8 cellular contexts compared by ENCODE assay signal in genomic region chr2:18435425-18436037, GRCh38.
DNase-seq lines count a peak whose midpoint lies in the region; ATAC-seq, FAIRE-seq and TF ChIP-seq lines count a peak whose summit lies in the region.

No MANE protein-coding gene starts in this region.

- FAIRE-seq in islet of Langerhans (lab: Jason Lieb, UNC), result peak; percentile 88

- no peaks in the 10 kb centered on the region for H3K36me3 ChIP-seq in DND-41 (ENCODE audit: insufficient read depth, low read length)
- no peaks in the 10 kb centered on the region for H3K36me3 ChIP-seq in HAP-1 (replicated peaks)
- H3K36me3 ChIP-seq in adrenal gland (replicated peaks in 1 of 2), result no peaks in the 10 kb centered on the region

- ATAC-seq in DND-41 (ENCODE audit: insufficient read depth, low read depth) (0 out of 3 replicates have a peak, but pooled peaks have one; percentile 29), GM21717 (IDR thresholded peaks at IDR 0.05; ENCODE audit: unreplicated experiment) (no peak), HG02840 (IDR thresholded peaks at IDR 0.05; ENCODE audit: low FRiP score, unreplicated experiment) (no peak)

- no peaks in the 10 kb centered on the region for H3K4me1 ChIP-seq in DND-41 (ENCODE audit: insufficient read depth, low read length)
- H3K4me1 ChIP-seq in HAP-1, result peaks cover 3% of the 10 kb centered on the region; the same call in 1 of the 2 replicates
- H3K4me1 ChIP-seq in adrenal gland (replicated peaks in 1 of 2), result peaks cover 0 to 7% of the 10 kb centered on the region in 2 donors

- H3K9me3 ChIP-seq in DND-41 (ENCODE audit: insufficient read depth, low read length, severe bottlenecking) (no peaks in the 10 kb centered on the region), HAP-1 (no peaks in the 10 kb centered on the region), adrenal gland (replicated peaks in 1 of 3) (no peaks in the 10 kb centered on the region)

- H2AFZ ChIP-seq in DND-41 (ENCODE audit: low read depth, low read length), result no peak overlapping the region

- intact Hi-C loops in adrenal gland (cut with DNase I), result no loop called here

- H3K27ac ChIP-seq in DND-41 (ENCODE audit: low read length), result no peak overlapping the region
- no peak overlapping the region for H3K27ac ChIP-seq in adrenal gland

- no peak for TF ChIP-seq POLR2A in adrenal gland (IDR thresholded peaks at IDR 0.05)

- TF ChIP-seq CTCF in DND-41 (IDR thresholded peaks at IDR 0.05; ENCODE audit: borderline replicate concordance, extremely low read depth, low read length, poor library complexity, severe bottlenecking) (peak; percentile 75), adrenal gland (IDR thresholded peaks at IDR 0.05) (peak; percentile 16 to 58 (median 46))

- H3K4me3 ChIP-seq in DND-41 (ENCODE audit: low read depth in 1 of 2, low read length in 2 of 2) (no peak overlapping the region), HAP-1 (no peak overlapping the region), adrenal gland (no peak overlapping the region)

- H3K4me2 ChIP-seq in DND-41 (ENCODE audit: insufficient read depth, low read length), result no peak overlapping the region

- no peaks in the 10 kb centered on the region for H4K20me1 ChIP-seq in DND-41 (ENCODE audit: insufficient read depth, low read length)

- no peaks in the 10 kb centered on the region for H3K79me2 ChIP-seq in DND-41 (ENCODE audit: insufficient read depth, low read length)

- H3K27me3 ChIP-seq in DND-41 (ENCODE audit: insufficient read depth, low read length, poor library complexity) (no peaks in the 10 kb centered on the region), HAP-1 (ENCODE audit: low read depth) (no peaks in the 10 kb centered on the region; the same call in 1 of the 2 replicates), adrenal gland (no peaks in the 10 kb centered on the region)

- in situ Hi-C loops in HAP-1 (cut with MboI; ENCODE audit: low sequenced_read_pairs), result loop anchor here (10.0 kb wide), 1 partner anchor 1429 kb away; no protein-coding TSS in a partner anchor

- WGBS in adrenal gland, 4 donors, result 30 to 38% (median 31%) methylated on average over 2 of the region's 2 CpGs

- H3K9ac ChIP-seq in DND-41 (ENCODE audit: low read depth, low read length), result no peak overlapping the region

- DNase-seq in DND-41 (peak; percentile 11), HAP-1 (ENCODE audit: low spot score in 2 of 2) (peak; percentile 20 to 55), NCI-H2171 treated with DMSO at 0.1 percent for 48 hours (lab: John Stamatoyannopoulos, UW) (peak; percentile 68), adrenal gland (peak in 3 of 7 donors; percentile 19 to 41 (median 32)), NCI-H2107 treated with DMSO at 0.1 percent for 48 hours (lab: John Stamatoyannopoulos, UW; ENCODE audit: unreplicated experiment) (no peak)
